In the genomic region with DNA sequence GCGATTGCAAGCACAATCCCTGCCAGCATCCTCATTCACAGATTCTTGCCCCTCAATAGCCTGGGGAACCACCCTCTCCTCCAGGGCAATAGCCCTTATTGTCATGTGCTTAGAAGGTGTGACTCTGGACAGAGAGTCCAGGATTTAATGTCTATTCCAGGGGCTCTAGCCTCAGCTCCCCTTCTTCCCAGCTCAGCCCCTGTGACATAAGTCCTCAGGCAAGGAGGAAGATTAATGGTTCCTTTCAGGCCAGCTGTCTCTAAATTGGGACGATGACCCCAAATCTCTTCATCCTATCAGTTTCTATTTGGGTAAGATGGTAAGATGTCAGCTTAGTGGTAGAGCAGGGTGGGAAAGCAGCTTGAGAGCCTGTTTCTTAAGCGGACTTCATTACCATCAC, we compare ENCODE assay signal across 30 cellular contexts. TPM values are rescaled to one million over a fixed set of nuclear protein-coding genes. Genes with fewer than 3 reads are reported as not detected.
"Had no signal": no experiment of that assay in that cellular context is flagged by ENCODE, and none has a peak within 500 bp of the region (broad histone marks: within the 10 kb centered on the region; RNA-seq: fewer than 3 reads in every experiment).

No MANE protein-coding gene starts in this region.

- H3K4me3 ChIP-seq: colonic mucosa, esophagus squamous epithelium, gastrocnemius medialis, heart right ventricle, left lung, lower lobe of right lung, mucosa of descending colon had no signal

- H3K27me3 ChIP-seq: colonic mucosa, gastrocnemius medialis had no signal

- H3K9me3 ChIP-seq: colonic mucosa, esophagus squamous epithelium, gastrocnemius medialis, heart right ventricle, left lung, lower lobe of right lung, mucosa of descending colon had no signal

- H3K36me3 ChIP-seq: colonic mucosa, esophagus squamous epithelium, gastrocnemius medialis, heart right ventricle, left lung, lower lobe of right lung had no signal

- ATAC-seq: effector memory CD8-positive, alpha-beta T cell; esophagus mucosa; gastrocnemius medialis; heart right ventricle; left cardiac atrium; left lung; left ventricle myocardium superior; lower lobe of right lung; mucosa of descending colon had no signal

- H3K4me1 ChIP-seq: colonic mucosa, gastrocnemius medialis, heart right ventricle, left lung, lower lobe of right lung had no signal

- DNase-seq: colonic mucosa; cortex of kidney; effector CD8-positive, alpha-beta T cell; effector memory CD8-positive, alpha-beta T cell; endodermal cell; erythroblast; esophagus squamous epithelium; foreskin fibroblast; foreskin melanocyte; gastrocnemius medialis; glutamatergic neuron; head of caudate nucleus; heart right ventricle; hippocampal formation; left cardiac atrium; left lung; left ventricle myocardium superior; lower lobe of right lung; mesenchymal stem cell; mucosa of descending colon; naive B cell had no signal

- H3K27ac ChIP-seq: colonic mucosa, epithelial cell of prostate, esophagus squamous epithelium, gastrocnemius medialis, heart right ventricle, left lung, lower lobe of right lung had no signal

RNA-seq across cellular contexts. Expression of a gene that starts 8.1 kb away (rescaled TPM):
- total RNA-seq: dermis microvascular lymphatic vessel endothelial cell, gastrocnemius medialis, glomerular endothelial cell, heart right ventricle, kidney epithelial cell, left cardiac atrium, left ventricle myocardium superior, lower lobe of right lung, lung microvascular endothelial cell, mesenteric fat pad, mesothelial cell of epicardium, myocyte had no signal
